Comparison of ENCODE assay signal across 23 cellular contexts in genomic region chr12:3881208-3881980, GRCh38.
"Had no signal": no experiment of that assay in that cellular context is flagged by ENCODE, and none has a peak within 500 bp of the region (broad histone marks: within the 10 kb centered on the region; RNA-seq: fewer than 3 reads in every experiment).

No MANE protein-coding gene starts in this region.

- H3K27me3 ChIP-seq: brain microvascular endothelial cell had no signal

- H3K9me3 ChIP-seq: left lung, transverse colon had no signal

- H3K4me3 Mint-ChIP-seq: activated CD4-positive, alpha-beta memory T cell treated with anti-CD3 and anti-CD28 coated beads for 36 hours; activated naive CD4-positive, alpha-beta T cell treated with anti-CD3 and anti-CD28 coated beads, Interleukin-2, amount 50 U/mL, for 24 hours; natural killer cell; stimulated activated naive B cell treated with anti-CD40 and anti-IgM and Interleukin-4, amounts not matched to agents 10 μg/mL and 1 μg/mL and 100 μg/mL, for 72 hours; WTC11 had no signal

- H3K36me3 Mint-ChIP-seq: activated CD4-positive, alpha-beta memory T cell treated with anti-CD3 and anti-CD28 coated beads for 36 hours; activated naive CD4-positive, alpha-beta T cell treated with anti-CD3 and anti-CD28 coated beads, Interleukin-2, amount 50 U/mL, for 24 hours; natural killer cell; WTC11 had no signal

- ATAC-seq: esophagus mucosa; left lung; natural killer cell; sciatic nerve; stimulated activated naive B cell treated with anti-CD40 and anti-IgM and Interleukin-4, amounts not matched to agents 10 μg/mL and 1 μg/mL and 100 μg/mL, for 72 hours; WTC11 had no signal

- H3K4me1 ChIP-seq: left lung had no signal

- H3K36me3 ChIP-seq: brain microvascular endothelial cell, left lung, transverse colon had no signal

- H3K27me3 Mint-ChIP-seq: activated naive CD4-positive, alpha-beta T cell treated with anti-CD3 and anti-CD28 coated beads, Interleukin-2, amount 50 U/mL, for 24 hours had no signal

- H3K9me3 Mint-ChIP-seq: activated CD4-positive, alpha-beta memory T cell treated with anti-CD3 and anti-CD28 coated beads for 36 hours; activated naive CD4-positive, alpha-beta T cell treated with anti-CD3 and anti-CD28 coated beads, Interleukin-2, amount 50 U/mL, for 24 hours; natural killer cell; stimulated activated naive B cell treated with anti-CD40 and anti-IgM and Interleukin-4, amounts not matched to agents 10 μg/mL and 1 μg/mL and 100 μg/mL, for 72 hours had no signal

- H3K27ac ChIP-seq: brain microvascular endothelial cell, left lung, transverse colon had no signal

- H3K27ac Mint-ChIP-seq: activated CD4-positive, alpha-beta memory T cell treated with anti-CD3 and anti-CD28 coated beads for 36 hours; activated naive CD4-positive, alpha-beta T cell treated with anti-CD3 and anti-CD28 coated beads, Interleukin-2, amount 50 U/mL, for 24 hours; natural killer cell; stimulated activated naive B cell treated with anti-CD40 and anti-IgM and Interleukin-4, amounts not matched to agents 10 μg/mL and 1 μg/mL and 100 μg/mL, for 72 hours; WTC11 had no signal

- DNase-seq: activated CD4-positive, alpha-beta memory T cell treated with anti-CD3 and anti-CD28 coated beads for 36 hours; activated CD4-positive, alpha-beta T cell treated with anti-CD3 and anti-CD28 coated beads for 4 hours; activated gamma-delta T cell treated with Interleukin-2 at 50 U/mL for 16 hours; brain microvascular endothelial cell; caudate nucleus; dermis blood vessel endothelial cell; effector memory CD4-positive, alpha-beta T cell; foreskin melanocyte; kidney glomerular epithelial cell; left lung; midbrain; natural killer cell; posterior cingulate gyrus; stimulated activated CD4-positive, alpha-beta T cell treated with anti-CD3 and anti-CD28 coated beads, Interleukin-2, amount 100 ng/mL, for 48 hours; stimulated activated CD8-positive, alpha-beta memory T cell treated with anti-CD3 and anti-CD28 coated beads, Interleukin-4, amount 100 ng/mL, for 48 hours; stimulated activated naive B cell treated with anti-CD40 and anti-IgM and Interleukin-4, amounts not matched to agents 10 μg/mL and 1 μg/mL and 100 μg/mL, for 72 hours; T1000; transverse colon had no signal

- H3K4me3 ChIP-seq: left lung, lung, transverse colon had no signal
